Comparison of ENCODE assay signal across 23 cellular contexts in the genomic region with DNA sequence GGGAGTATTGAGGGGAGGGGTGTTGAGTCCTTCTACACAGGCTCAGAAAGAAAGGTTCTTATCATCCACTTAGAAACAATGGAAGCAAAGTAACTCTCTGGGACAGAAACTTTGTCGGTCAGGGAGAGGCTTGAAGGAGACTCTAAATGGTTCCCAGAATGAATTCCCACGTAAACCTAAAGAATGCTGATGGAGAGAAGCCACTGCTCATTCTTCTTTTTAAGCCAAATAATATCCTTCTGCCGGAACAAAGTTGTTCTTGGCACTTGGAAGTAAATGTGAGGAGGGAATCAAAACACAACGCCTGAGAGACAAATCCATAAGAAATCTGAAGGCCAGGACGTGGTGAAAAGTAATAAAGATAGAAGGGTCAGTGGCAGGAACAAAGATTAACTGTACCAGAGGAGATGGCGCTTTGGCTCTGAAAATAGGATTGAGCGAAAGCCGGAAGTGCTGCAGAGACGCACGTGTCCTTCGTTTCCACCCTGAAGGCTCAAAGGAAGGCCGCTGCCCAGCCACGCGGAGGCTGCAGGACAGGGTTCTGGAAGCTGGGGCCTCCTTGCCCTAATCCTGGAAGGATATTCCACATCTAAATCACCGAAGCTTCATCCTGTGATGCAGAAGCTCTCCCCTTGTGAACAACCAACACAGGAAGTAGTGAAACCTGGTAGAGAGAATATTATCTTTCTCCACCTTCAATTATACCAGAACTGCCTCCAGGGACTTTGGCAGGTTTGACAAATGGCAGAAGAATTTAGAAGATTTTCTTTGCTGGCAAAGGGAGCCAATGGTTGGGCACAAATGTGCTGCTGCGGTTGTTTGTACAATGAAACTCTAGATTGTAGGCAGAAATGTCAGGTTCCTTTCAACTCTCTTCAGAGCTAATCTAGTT.
A peak's percentile ranks its signal among the peaks of the same experiment; 100 is the strongest.
DNase-seq lines count a peak whose midpoint lies in the region; ATAC-seq, FAIRE-seq and TF ChIP-seq lines count a peak whose summit lies in the region.
"Had no signal": no experiment of that assay in that cellular context is flagged by ENCODE, and none has a peak within 500 bp of the region (broad histone marks: within the 10 kb centered on the region; RNA-seq: fewer than 3 reads in every experiment).

No MANE protein-coding gene starts in this region.

- no peak for TF ChIP-seq POLR2A in gastroesophageal sphincter (IDR thresholded peaks at IDR 0.05)

- H2AFZ ChIP-seq in astrocyte (ENCODE audit: low read depth, low read length), result no peak overlapping the region
- H2AFZ ChIP-seq: GM23338 had no signal

- H3K27ac Mint-ChIP-seq in astrocyte (ENCODE audit: unreplicated experiment), result no peak overlapping the region
- H3K27ac Mint-ChIP-seq: CD4-positive, alpha-beta T cell; GM23338; nephron progenitor cell; progenitor cell of endocrine pancreas; stimulated activated naive B cell treated with anti-CD40 and anti-IgM and Interleukin-4, amounts not matched to agents 10 μg/mL and 1 μg/mL and 100 μg/mL, for 72 hours had no signal

- no peak for FAIRE-seq in astrocyte (lab: Jason Lieb, UNC)
- FAIRE-seq: islet of Langerhans had no signal

- H3K27me3 Mint-ChIP-seq in astrocyte (ENCODE audit: low read depth, unreplicated experiment), result peaks cover 4% of the 10 kb centered on the region

- no peak for TF ChIP-seq EP300 in gastroesophageal sphincter (IDR thresholded peaks at IDR 0.05)

- TF ChIP-seq CTCF in astrocyte (IDR thresholded peaks at IDR 0.05; ENCODE audit: insufficient read depth, low read depth, low read length) (no peak), gastroesophageal sphincter (IDR thresholded peaks at IDR 0.05) (no peak), GM10266 (IDR thresholded peaks at IDR 0.05; ENCODE audit: control insufficient read depth, insufficient read depth, low read depth, missing control alignments) (no peak)

- H3K36me3 ChIP-seq in astrocyte (ENCODE audit: insufficient read depth, low read length) (no peaks in the 10 kb centered on the region), gastroesophageal sphincter (no peaks in the 10 kb centered on the region), skeletal muscle satellite cell (ENCODE audit: insufficient read depth, low read length) (no peaks in the 10 kb centered on the region)

- H3K27me3 ChIP-seq in astrocyte (ENCODE audit: insufficient read depth, low read length), result no peaks in the 10 kb centered on the region
- H3K27me3 ChIP-seq in gastroesophageal sphincter, result no peaks in the 10 kb centered on the region
- H3K27me3 ChIP-seq in skeletal muscle satellite cell (ENCODE audit: control insufficient read depth, insufficient read depth, low read length), result no peaks in the 10 kb centered on the region

- peaks cover 6% of the 10 kb centered on the region for H3K9me3 Mint-ChIP-seq in astrocyte (ENCODE audit: unreplicated experiment)
- H3K9me3 Mint-ChIP-seq: CD4-positive, alpha-beta T cell; GM23338; nephron progenitor cell; stimulated activated naive B cell treated with anti-CD40 and anti-IgM and Interleukin-4, amounts not matched to agents 10 μg/mL and 1 μg/mL and 100 μg/mL, for 72 hours had no signal

- DNase-seq in M059J (ENCODE audit: low read depth) (peak; percentile 83), astrocyte (ENCODE audit: low read depth) (no peak), GM10266 (ENCODE audit: extremely low spot score) (no peak), NCI-H510A (lab: John Stamatoyannopoulos, UW) (no peak)
- no peak for DNase-seq in activated CD4-positive, alpha-beta T cell treated with anti-CD3 and anti-CD28 coated beads for 1 hour
- DNase-seq: activated CD4-positive, alpha-beta T cell treated with anti-CD3 and anti-CD28 coated beads, Interleukin-2, amount 50 U/mL, for 4 hours; activated naive CD4-positive, alpha-beta T cell; CD4-positive, alpha-beta T cell; dermis blood vessel endothelial cell; DMS79; NCI-H1694; NCI-H345; nephron progenitor cell; RPMI8226; stimulated activated naive B cell treated with anti-CD40 and anti-IgM and Interleukin-4, amounts not matched to agents 10 μg/mL and 1 μg/mL and 100 μg/mL, for 72 hours; T-helper 1 cell had no signal

- no peaks in the 10 kb centered on the region for H4K20me1 ChIP-seq in astrocyte (ENCODE audit: insufficient read depth, low read length)

- no peak overlapping the region for H3K4me3 ChIP-seq in astrocyte (ENCODE audit: insufficient read depth, low read depth, low read length)
- H3K4me3 ChIP-seq in gastroesophageal sphincter, result no peak overlapping the region
- H3K4me3 ChIP-seq in skeletal muscle satellite cell (ENCODE audit: low read length), result no peak overlapping the region
- H3K4me3 ChIP-seq: GM23338 had no signal

- H3K27ac ChIP-seq in astrocyte (ENCODE audit: low read depth, low read length) (peak overlapping the region; percentile 30), gastroesophageal sphincter (peak overlapping the region; percentile 76 to 84 (median 82))
- H3K27ac ChIP-seq: VCaP had no signal

- 19 to 48% methylated on average over 10 to 15 of the region's 16 CpGs for WGBS in gastroesophageal sphincter (ENCODE audit: low coverage in 1 of 2), 2 donors

- peaks cover 2% of the 10 kb centered on the region for H3K36me3 Mint-ChIP-seq in astrocyte (ENCODE audit: low read depth, unreplicated experiment)
- H3K36me3 Mint-ChIP-seq: stimulated activated naive B cell treated with anti-CD40 and anti-IgM and Interleukin-4, amounts not matched to agents 10 μg/mL and 1 μg/mL and 100 μg/mL, for 72 hours had no signal

- H3K9ac ChIP-seq in astrocyte (ENCODE audit: low read length) (no peak overlapping the region), skeletal muscle satellite cell (ENCODE audit: low read depth, low read length) (peak overlapping the region; percentile 37)

- H3K4me1 ChIP-seq in astrocyte (ENCODE audit: insufficient read depth, low read length) (peaks cover 7% of the 10 kb centered on the region), gastroesophageal sphincter (peaks cover 15 to 79% (median 30%) of the 10 kb centered on the region in 3 donors), skeletal muscle satellite cell (ENCODE audit: control insufficient read depth, insufficient read depth, low read length) (peaks cover 33% of the 10 kb centered on the region)

- H3K4me1 Mint-ChIP-seq in astrocyte (ENCODE audit: low read depth, unreplicated experiment), result no peaks in the 10 kb centered on the region

- H3K4me3 Mint-ChIP-seq in astrocyte (ENCODE audit: unreplicated experiment), result no peak overlapping the region
- H3K4me3 Mint-ChIP-seq: CD4-positive, alpha-beta T cell; GM23338; nephron progenitor cell; stimulated activated naive B cell treated with anti-CD40 and anti-IgM and Interleukin-4, amounts not matched to agents 10 μg/mL and 1 μg/mL and 100 μg/mL, for 72 hours had no signal

- peak; percentile 35 for ATAC-seq in gastroesophageal sphincter
- ATAC-seq in HG03378 (IDR thresholded peaks at IDR 0.05; ENCODE audit: unreplicated experiment), result no peak
- ATAC-seq: GM23338; stimulated activated naive B cell treated with anti-CD40 and anti-IgM and Interleukin-4, amounts not matched to agents 10 μg/mL and 1 μg/mL and 100 μg/mL, for 72 hours had no signal

- H3K9me3 ChIP-seq in astrocyte (ENCODE audit: insufficient read depth, low read depth, low read length), result no peaks in the 10 kb centered on the region
- no peaks in the 10 kb centered on the region for H3K9me3 ChIP-seq in gastroesophageal sphincter
- no peaks in the 10 kb centered on the region for H3K9me3 ChIP-seq in skeletal muscle satellite cell (replicated peaks; ENCODE audit: low read length)

- no peaks in the 10 kb centered on the region for H3K79me2 ChIP-seq in astrocyte (ENCODE audit: insufficient read depth, low read length)

- H3K4me2 ChIP-seq in astrocyte (ENCODE audit: low read length), result no peak overlapping the region
- H3K4me2 ChIP-seq in skeletal muscle satellite cell (ENCODE audit: low read length), result peak overlapping the region; percentile 63
- H3K4me2 ChIP-seq: GM23338 had no signal
